Comparison of ENCODE assay signal across 11 cellular contexts in the genomic region with DNA sequence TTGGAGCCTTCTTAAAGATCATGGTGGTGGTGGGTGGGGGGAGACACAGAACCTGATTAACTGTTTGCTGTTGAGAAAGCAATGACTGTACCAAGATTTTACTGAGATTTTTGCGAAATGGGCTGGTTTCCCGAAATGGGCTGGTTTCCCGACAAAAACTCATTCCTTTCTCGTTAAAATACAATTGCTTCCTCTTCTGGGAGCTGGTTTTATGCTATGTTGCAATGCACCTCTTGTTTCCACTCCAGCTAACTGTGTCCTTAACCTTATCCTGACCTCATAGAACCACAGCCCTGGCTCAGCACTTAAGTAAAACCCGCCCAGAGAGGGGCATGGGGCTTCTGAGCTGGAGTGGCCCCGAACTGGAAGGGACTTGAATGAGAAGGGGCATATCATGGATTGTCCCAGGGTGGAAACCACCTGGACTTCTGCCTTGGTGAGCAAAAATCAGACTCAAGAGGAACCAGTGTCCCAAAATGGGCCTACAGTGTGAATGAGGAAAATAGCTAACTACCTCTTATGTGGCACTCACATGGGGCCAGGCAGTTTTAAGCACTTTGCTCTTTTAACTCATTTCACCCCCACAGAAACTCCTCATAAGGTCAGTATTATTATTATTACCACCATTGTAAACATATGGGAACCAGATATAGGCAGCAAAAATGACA. TPM values are rescaled to one million over a fixed set of nuclear protein-coding genes. Genes with fewer than 3 reads are reported as not detected.
DNase-seq lines count a peak whose midpoint lies in the region; ATAC-seq and TF ChIP-seq lines count a peak whose summit lies in the region.
"Had no signal": no experiment of that assay in that cellular context is flagged by ENCODE, and none has a peak within 500 bp of the region (broad histone marks: within the 10 kb centered on the region; RNA-seq: fewer than 3 reads in every experiment).

No MANE protein-coding gene starts in this region.

- H3K4me1 ChIP-seq in osteoblast (ENCODE audit: insufficient read depth, low read length): peaks cover 62% of the 10 kb centered on the region
- no peaks in the 10 kb centered on the region for H3K4me1 ChIP-seq in CD8-positive, alpha-beta T cell (ENCODE audit: insufficient read depth, low read length)
- H3K4me1 ChIP-seq: BLaER1 had no signal

- peak overlapping the region; percentile 42 for H3K4me2 ChIP-seq in osteoblast (ENCODE audit: insufficient read depth, low read length)
- H3K4me2 ChIP-seq: BLaER1 had no signal

- peaks cover 2% of the 10 kb centered on the region for H3K79me2 ChIP-seq in osteoblast (ENCODE audit: insufficient read depth, low read length)

- H3K36me3 Mint-ChIP-seq in CD8-positive, alpha-beta T cell: no peaks in the 10 kb centered on the region

- no peak for ATAC-seq in CD8-positive, alpha-beta T cell

- H4K20me1 ChIP-seq in osteoblast (ENCODE audit: insufficient read depth, low read length): no peaks in the 10 kb centered on the region
- H4K20me1 ChIP-seq: BLaER1 had no signal

- H3K4me3 Mint-ChIP-seq in CD8-positive, alpha-beta T cell: no peak overlapping the region

- H3K27me3 Mint-ChIP-seq in CD8-positive, alpha-beta T cell (ENCODE audit: low read depth): peaks cover 6% of the 10 kb centered on the region

- H3K36me3 ChIP-seq in osteoblast (ENCODE audit: insufficient read depth, low read length): peaks cover 3% of the 10 kb centered on the region
- no peaks in the 10 kb centered on the region for H3K36me3 ChIP-seq in CD8-positive, alpha-beta T cell (ENCODE audit: insufficient read depth, low read length)
- H3K36me3 ChIP-seq: BLaER1 had no signal

- H3K9me3 Mint-ChIP-seq in CD8-positive, alpha-beta T cell: no peaks in the 10 kb centered on the region

- peak overlapping the region; percentile 74 for H3K27ac ChIP-seq in osteoblast (ENCODE audit: low read depth, low read length)
- no peak overlapping the region for H3K27ac ChIP-seq in CD8-positive, alpha-beta T cell (ENCODE audit: low read depth, low read length)
- H3K27ac ChIP-seq: BLaER1 had no signal

- no peak overlapping the region for H3K4me3 ChIP-seq in osteoblast (ENCODE audit: insufficient read depth, low read length)
- H3K4me3 ChIP-seq in CD8-positive, alpha-beta T cell (ENCODE audit: low read depth, low read length): no peak overlapping the region
- H3K4me3 ChIP-seq: BLaER1 had no signal

- POLR2A ChIA-PET in CD8-positive, alpha-beta T cell (lab: Charles Lee): no interaction called here

- no peaks in the 10 kb centered on the region for H3K4me1 Mint-ChIP-seq in CD8-positive, alpha-beta T cell (ENCODE audit: low read depth)

- no peak overlapping the region for H3K27ac Mint-ChIP-seq in CD8-positive, alpha-beta T cell

- CTCF ChIA-PET in CD8-positive, alpha-beta T cell (lab: Charles Lee): interaction anchor here (0.9 kb wide), 1 partner anchor 9 kb away, joined by 3 read pairs; no protein-coding TSS in a partner anchor

- intact Hi-C loops in CD8-positive, alpha-beta T cell (cut with DNase I, micrococcal nuclease): no loop called here

- DNase-seq in AG09319 (ENCODE audit: extremely low read depth, low read depth): peak; percentile 81
- peak; percentile 80 for DNase-seq in NOMO-1 treated with DMSO at 0.1 percent for 48 hours (lab: John Stamatoyannopoulos, UW; ENCODE audit: unreplicated experiment)
- DNase-seq in fibroblast of gingiva (ENCODE audit: low read depth): peak; percentile 93
- no peak for DNase-seq in osteoblast (ENCODE audit: insufficient read length, low spot score, missing footprints)
- DNase-seq in putamen (ENCODE audit: low spot score): no peak
- no peak for DNase-seq in DMS114 treated with DMSO at 0.1 percent for 48 hours (lab: John Stamatoyannopoulos, UW; ENCODE audit: unreplicated experiment)
- no peak for DNase-seq in CD8-positive, alpha-beta T cell
- DNase-seq in NCI-H69 (lab: John Stamatoyannopoulos, UW): no peak
- DNase-seq: activated CD4-positive, alpha-beta T cell treated with anti-CD3 and anti-CD28 coated beads for 1 hour; stimulated activated CD4-positive, alpha-beta T cell treated with anti-CD3 and anti-CD28 coated beads, Interleukin-1b, Interleukin-23, amount 100 ng/mL, for 48 hours had no signal

- no peaks in the 10 kb centered on the region for H3K27me3 ChIP-seq in osteoblast (ENCODE audit: insufficient read depth, low read length)
- H3K27me3 ChIP-seq in CD8-positive, alpha-beta T cell (ENCODE audit: insufficient read depth, low read length): no peaks in the 10 kb centered on the region
- H3K27me3 ChIP-seq: BLaER1 had no signal

- TF ChIP-seq CTCF in AG09319 (IDR thresholded peaks at IDR 0.05; ENCODE audit: low read depth, low read length) (no peak), osteoblast (IDR thresholded peaks at IDR 0.05; ENCODE audit: extremely low read depth, low read depth, low read length) (no peak)
- no peak for TF ChIP-seq CTCF in CD8-positive, alpha-beta T cell (IDR thresholded peaks at IDR 0.05)

- no peak overlapping the region for H2AFZ ChIP-seq in osteoblast (ENCODE audit: low read length)

- H3K9me3 ChIP-seq in osteoblast (ENCODE audit: low read depth, low read length): no peaks in the 10 kb centered on the region
- H3K9me3 ChIP-seq in CD8-positive, alpha-beta T cell (ENCODE audit: low read length): no peaks in the 10 kb centered on the region
- H3K9me3 ChIP-seq: BLaER1 had no signal

RNA-seq across cellular contexts. Expression of gene FAM20A, which starts 20.8 kb away (rescaled TPM):
- 63.3 and 72.2 TPM in 2 replicates for total RNA-seq in osteoblast
- not detected for total RNA-seq in CD8-positive, alpha-beta T cell

Comparison
In these comparisons a context has a peak if more than half of its experiments do, and no peak if none do; other contexts are left out.
1. DNase-seq: peak in AG09319 (single experiment), NOMO-1 treated with DMSO at 0.1 percent for 48 hours (single experiment) and fibroblast of gingiva (single experiment); none in osteoblast (single experiment), putamen (single experiment), DMS114 treated with DMSO at 0.1 percent for 48 hours (single experiment), CD8-positive, alpha-beta T cell (0 of 7) and NCI-H69 (single experiment).
2. RNA of gene FAM20A, which starts 20.8 kb away (total RNA-seq): 63.3 to 72.2 TPM in osteoblast; not detected in CD8-positive, alpha-beta T cell; every median in the first group is over 10 times any median in the second.